Comparison of ENCODE assay signal across 8 cellular contexts in genomic region chr10:103584216-103585010, GRCh38.
DNase-seq lines count a peak whose midpoint lies in the region; ATAC-seq, FAIRE-seq and TF ChIP-seq lines count a peak whose summit lies in the region.

No MANE protein-coding gene starts in this region.

- WGBS in psoas muscle, 3 donors = 24 to 39% (median 36%) methylated on average over 85 to 111 of the region's 111 CpGs

- DNase-seq in GM12891 (ENCODE audit: insufficient read length, low spot score) = peak; percentile 84
- peak; percentile 66 for DNase-seq in activated CD4-positive, alpha-beta T cell treated with anti-CD3 and anti-CD28 coated beads for 1 hour
- peak; percentile 46 for DNase-seq in effector CD4-positive, alpha-beta T cell
- peak; percentile 43 to 64 for DNase-seq in psoas muscle
- DNase-seq in uterus = no peak
- DNase-seq in HT-29 (ENCODE audit: low spot score) = no peak
- DNase-seq in D341Med (ENCODE audit: low spot score) = no peak
- DNase-seq in cerebellum (ENCODE audit: low spot score) = no peak

- H3K4me1 ChIP-seq in psoas muscle (peaks cover 41% of the 10 kb centered on the region), uterus (no peaks in the 10 kb centered on the region)

- peaks cover 0 to 12% of the 10 kb centered on the region in 2 donors for H3K36me3 ChIP-seq in psoas muscle (ENCODE audit: insufficient read depth in 1 of 2, low read depth in 1 of 2)
- H3K36me3 ChIP-seq in uterus = no peaks in the 10 kb centered on the region

- FAIRE-seq in GM12891 (lab: Jason Lieb, UNC) = peak; percentile 98

- peak overlapping the region; percentile 57 for H3K4me3 ChIP-seq in psoas muscle
- H3K4me3 ChIP-seq in uterus = peak overlapping the region; percentile 11 to 53

- ATAC-seq in psoas muscle = peak in 1 of 4 donors; percentile 9

- no peaks in the 10 kb centered on the region for H3K27me3 ChIP-seq in psoas muscle (ENCODE audit: insufficient read depth in 3 of 3, low read length in 2 of 3)
- H3K27me3 ChIP-seq in uterus = no peaks in the 10 kb centered on the region

- TF ChIP-seq CTCF in psoas muscle (IDR thresholded peaks at IDR 0.05) (no peak), uterus (IDR thresholded peaks at IDR 0.05) (no peak)

- intact Hi-C loops in psoas muscle (cut with DNase I) (no loop called here), uterus (cut with DNase I; ENCODE audit: low total_unique reads) (no loop called here)

- TF ChIP-seq POLR2A in GM12891 (IDR thresholded peaks at IDR 0.05; ENCODE audit: low read depth, low read length) (peak; percentile 53; the same call in 1 of the 2 replicates), uterus (IDR thresholded peaks at IDR 0.05) (peak in 1 of 2 donors; percentile 23)

- H3K9me3 ChIP-seq in psoas muscle (no peaks in the 10 kb centered on the region), uterus (no peaks in the 10 kb centered on the region)

- H3K27ac ChIP-seq in psoas muscle = peak overlapping the region; percentile 23
- peak overlapping the region; percentile 56 to 70 for H3K27ac ChIP-seq in uterus

TF ChIP-seq in GM12891, 5 proteins besides CTCF, POLR2A, EP300 and RAD21:
- peak; percentile 54; the same call in 1 of the 2 replicates for TF ChIP-seq SPI1 (IDR thresholded peaks at IDR 0.05; ENCODE audit: low read depth, low read length)
- peak; percentile 65 for TF ChIP-seq POLR2AphosphoS5 (IDR thresholded peaks at IDR 0.05; ENCODE audit: low read depth, low read length)
- no peak for TF ChIP-seq PAX5 (IDR thresholded peaks at IDR 0.05; ENCODE audit: insufficient read depth, low read length, severe bottlenecking)

Comparison
In these comparisons a context has a peak if more than half of its experiments do, and no peak if none do; other contexts are left out.
1. DNase-seq: peak in GM12891 (single experiment), activated CD4-positive, alpha-beta T cell treated with anti-CD3 and anti-CD28 coated beads for 1 hour (single experiment), effector CD4-positive, alpha-beta T cell (single experiment) and psoas muscle (2 of 2); none in uterus (0 of 2), HT-29 (single experiment), D341Med (single experiment) and cerebellum (single experiment).